Comparison of ENCODE assay signal across 8 cellular contexts in the genomic region with DNA sequence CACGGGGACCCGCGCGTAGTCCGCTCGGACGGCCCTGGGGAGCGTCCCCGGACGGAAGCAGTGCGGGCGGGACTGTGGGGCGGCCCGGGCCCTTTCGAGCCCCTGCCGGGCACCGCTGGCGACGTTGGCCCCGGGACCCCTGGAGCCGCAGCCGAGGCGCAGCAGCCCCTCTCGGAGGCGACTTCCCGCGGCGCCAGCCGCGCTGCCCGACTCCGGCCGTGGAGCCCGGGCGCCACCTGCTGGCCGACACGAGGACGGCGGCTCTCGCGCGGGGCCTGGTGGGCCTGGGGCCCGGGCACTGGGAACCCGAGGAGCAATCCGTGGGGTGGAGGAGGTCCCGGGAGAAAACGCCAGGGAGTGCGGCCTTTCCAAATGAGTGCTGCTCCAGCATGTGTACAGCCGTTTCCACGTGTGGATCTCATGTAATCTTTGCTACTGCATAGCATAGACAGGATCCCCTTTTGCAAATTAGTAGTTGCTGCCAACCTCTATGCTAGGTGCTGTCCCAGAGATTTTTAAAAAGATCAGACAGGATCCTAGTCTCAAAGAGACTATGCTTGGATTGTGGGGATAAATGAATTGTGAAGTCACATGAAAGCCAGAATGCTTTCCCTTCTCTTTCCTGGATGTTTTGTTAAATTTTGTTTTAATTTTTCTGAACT. TPM values are rescaled to one million over a fixed set of nuclear protein-coding genes. Genes with fewer than 3 reads are reported as not detected.
A peak's percentile ranks its signal among the peaks of the same experiment; 100 is the strongest.
DNase-seq lines count a peak whose midpoint lies in the region; ATAC-seq and TF ChIP-seq lines count a peak whose summit lies in the region.

No MANE protein-coding gene starts in this region.

- TF ChIP-seq POLR2A in IMR-90 (IDR thresholded peaks at IDR 0.05; ENCODE audit: low read depth, low read length) (no peak), ovary (IDR thresholded peaks at IDR 0.05) (peak; percentile 25), transverse colon (IDR thresholded peaks at IDR 0.05) (no peak)

- peak overlapping the region; percentile 88 for H2AFZ ChIP-seq in IMR-90 (replicated peaks; ENCODE audit: low read length, poor library complexity)

- no peaks in the 10 kb centered on the region for H3K9me1 ChIP-seq in IMR-90 (ENCODE audit: insufficient read depth, low read length)

- H2AK5ac ChIP-seq in IMR-90 (ENCODE audit: low read depth, low read length) = no peak overlapping the region

- no peak overlapping the region for H2BK20ac ChIP-seq in IMR-90 (ENCODE audit: low read depth, low read length)

- POLR2A ChIA-PET in IMR-90 (lab: Charles Lee; ENCODE audit: unreplicated experiment) = no interaction called here

- H3K27ac ChIP-seq in IMR-90 (ENCODE audit: insufficient read depth, low read length) (no peak overlapping the region; the same call in 1 of the 2 replicates), cardiac muscle cell (peak overlapping the region; percentile 81), ovary (peak overlapping the region; percentile 68 to 83), transverse colon (peak overlapping the region; percentile 91 to 100 (median 94))

- H3K36me3 ChIP-seq in IMR-90 (ENCODE audit: control insufficient read depth, insufficient read depth, low read length) (peaks cover 5% of the 10 kb centered on the region), cardiac muscle cell (no peaks in the 10 kb centered on the region), ovary (no peaks in the 10 kb centered on the region), transverse colon (no peaks in the 10 kb centered on the region)

- H3K14ac ChIP-seq in IMR-90 (replicated peaks; ENCODE audit: low read depth, low read length) = no peak overlapping the region

- peak; percentile 96 for TF ChIP-seq CTCF in IMR-90 (conservative IDR thresholded peaks at IDR 0.05; ENCODE audit: low read depth, low read length)
- peak; percentile 84 for TF ChIP-seq CTCF in cardiac muscle cell (IDR thresholded peaks at IDR 0.05; ENCODE audit: low read depth, low read length)
- peak; percentile 85 to 99 (median 98) for TF ChIP-seq CTCF in ovary (IDR thresholded peaks at IDR 0.05)
- TF ChIP-seq CTCF in transverse colon (IDR thresholded peaks at IDR 0.05) = peak; percentile 69 to 98 (median 96)

- H3K4ac ChIP-seq in IMR-90 (ENCODE audit: low read depth, low read length) = no peak overlapping the region

- H3K9ac ChIP-seq in IMR-90 (ENCODE audit: low read depth, low read length) = no peak overlapping the region; the same call in 1 of the 2 replicates

- H4K8ac ChIP-seq in IMR-90 (ENCODE audit: low read depth in 2 of 2, low read length in 2 of 2) = no peak overlapping the region

- H3K9me3 ChIP-seq in IMR-90 (ENCODE audit: control insufficient read depth, insufficient read depth, low read length) = no peaks in the 10 kb centered on the region
- H3K9me3 ChIP-seq in cardiac muscle cell (ENCODE audit: low read depth) = no peaks in the 10 kb centered on the region
- H3K9me3 ChIP-seq in ovary = no peaks in the 10 kb centered on the region
- H3K9me3 ChIP-seq in transverse colon = no peaks in the 10 kb centered on the region

- WGBS in IMR-90 (ENCODE audit: extremely low coverage in 2 of 2, insufficient read length in 1 of 2), 2 experiments = 1% methylated on average over 38 of the region's 50 CpGs; no CpG with 5 or more reads in 1 of the 2 experiments
- 0 to 1% (median 0%) methylated on average over 36 to 50 of the region's 50 CpGs for WGBS in ovary, 3 donors
- WGBS in transverse colon (ENCODE audit: low coverage in 1 of 2), 2 donors = 0 to 2% methylated on average over 2 to 7 of the region's 50 CpGs

- H2BK5ac ChIP-seq in IMR-90 (ENCODE audit: low read depth, low read length, poor library complexity, severe bottlenecking) = no peak overlapping the region

- H3K4me1 ChIP-seq in IMR-90 (ENCODE audit: control insufficient read depth, insufficient read depth, low read length) = 0 out of 2 replicates have a peak, but pooled peaks cover 1% of the 10 kb centered on the region
- peaks cover under 1% of the 10 kb centered on the region for H3K4me1 ChIP-seq in cardiac muscle cell (ENCODE audit: low read depth)
- no peaks in the 10 kb centered on the region for H3K4me1 ChIP-seq in ovary (ENCODE audit: insufficient read depth)
- H3K4me1 ChIP-seq in transverse colon = peaks cover 0 to 16% (median 15%) of the 10 kb centered on the region in 4 donors

- H3K18ac ChIP-seq in IMR-90 (ENCODE audit: low read depth, low read length) = no peak overlapping the region

- DNase-seq in Ammon's horn (ENCODE audit: low spot score) (peak; percentile 48), IMR-90 (peak; percentile 25), SK-MEL-5 (ENCODE audit: low read depth, low spot score) (peak; percentile 66), cardiac muscle cell (ENCODE audit: low read depth in 1 of 2, low spot score in 1 of 2) (peak; percentile 53 to 85), ovary (peak; percentile 64 to 89 (median 84)), transverse colon (peak; percentile 81)
- DNase-seq in activated naive CD4-positive, alpha-beta T cell treated with anti-CD3 and anti-CD28 coated beads, Interleukin-2, amount 50 U/mL, for 16 hours = peak; percentile 81

- H3K56ac ChIP-seq in IMR-90 (ENCODE audit: extremely low read depth, insufficient read depth, low read length) = no peak overlapping the region

- CTCF ChIA-PET in IMR-90 (lab: Yijun Ruan, JAX) = no interaction called here

- H2BK120ac ChIP-seq in IMR-90 (ENCODE audit: low read depth, low read length) = no peak overlapping the region

- peaks cover 21% of the 10 kb centered on the region for H4K20me1 ChIP-seq in IMR-90 (ENCODE audit: insufficient read depth, low read length)

- peak; percentile 96 for TF ChIP-seq RAD21 in IMR-90 (IDR thresholded peaks at IDR 0.05; ENCODE audit: low read length)

- H3K27me3 ChIP-seq in IMR-90 (ENCODE audit: control insufficient read depth, insufficient read depth, low read length) (no peaks in the 10 kb centered on the region), cardiac muscle cell (no peaks in the 10 kb centered on the region), ovary (no peaks in the 10 kb centered on the region), transverse colon (no peaks in the 10 kb centered on the region)

- no peak overlapping the region for H4K91ac ChIP-seq in IMR-90 (ENCODE audit: insufficient read depth, low read depth, low read length)

- H4K5ac ChIP-seq in IMR-90 (ENCODE audit: low read depth, low read length) = no peak overlapping the region

- H2AK9ac ChIP-seq in IMR-90 (replicated peaks; ENCODE audit: low read depth, low read length, poor library complexity) = no peak overlapping the region

- intact Hi-C loops in IMR-90 (cut with micrococcal nuclease) (loop anchor here (1.0 to 10.0 kb wide), 3 partner anchors 171 to 1589 kb away; no protein-coding TSS in a partner anchor), ovary (cut with DNase I) (loop anchor here (2.0 to 10.0 kb wide), 8 partner anchors 451 to 1589 kb away; no protein-coding TSS in a partner anchor), transverse colon (cut with DNase I; ENCODE audit: low total_unique reads) (loop anchor here (1.0 to 10.0 kb wide), 2 partner anchors 1258 to 1481 kb away; no protein-coding TSS in a partner anchor)

- TF ChIP-seq EP300 in ovary (IDR thresholded peaks at IDR 0.05) (no peak), transverse colon (IDR thresholded peaks at IDR 0.05; ENCODE audit: low read depth) (no peak)

- H3K23ac ChIP-seq in IMR-90 (ENCODE audit: low read depth, low read length) = no peak overlapping the region

- BruUV-seq in IMR-90 (replicated peaks; lab: Mats Ljungman, UMichigan) = no TSS peak

- H2BK15ac ChIP-seq in IMR-90 (ENCODE audit: low read depth, low read length) = no peak overlapping the region

- peak overlapping the region; percentile 83 for H3K4me2 ChIP-seq in IMR-90 (ENCODE audit: low read depth, low read length)

- in situ Hi-C loops in IMR-90 (cut with MboI; ENCODE audit: low sequenced_read_pairs) (loop anchor here (5.0 to 25.0 kb wide), 7 partner anchors 381 to 1574 kb away; no protein-coding TSS in a partner anchor), SK-MEL-5 (cut with HindIII; ENCODE audit: low pct_unique_long_range_greater_than_20kb, low sequenced_read_pairs) (no loop called here), transverse colon (cut with MboI; ENCODE audit: low pct_ligation_motif_present in 1 of 4, low pct_unique_long_range_greater_than_20kb in 1 of 4, low sequenced_read_pairs in 3 of 4) (loop anchor here (5.0 to 10.0 kb wide), 3 partner anchors 1259 to 1264 kb away; no protein-coding TSS in a partner anchor)

- peaks cover 0 to 3% of the 10 kb centered on the region in 2 experiments; a peak in 1 of 4 replicates for H3K79me1 ChIP-seq in IMR-90 (ENCODE audit: low read depth in 1 of 2, low read length in 2 of 2)

- ATAC-seq in GM19043 (IDR thresholded peaks at IDR 0.05; ENCODE audit: low read depth, unreplicated experiment) = peak; percentile 27
- peak; percentile 44 for ATAC-seq in IMR-90 (ENCODE audit: low read depth)

- dilution Hi-C loops in IMR-90 (cut with HindIII; ENCODE audit: low sequenced_read_pairs, unreplicated experiment) = no loop called here

- H3K4me3 ChIP-seq in IMR-90 (ENCODE audit: insufficient read depth, low read depth, low read length) = peak overlapping the region; percentile 51
- H3K4me3 ChIP-seq in cardiac muscle cell = peak overlapping the region; percentile 78
- H3K4me3 ChIP-seq in ovary = peak overlapping the region; percentile 73
- peak overlapping the region; percentile 50 to 88 (median 74) for H3K4me3 ChIP-seq in transverse colon

TF ChIP-seq in IMR-90, 13 proteins besides CTCF, POLR2A, EP300 and RAD21:
- peak; percentile 94 for TF ChIP-seq SMC3 (IDR thresholded peaks at IDR 0.05; ENCODE audit: low read depth, low read length)
- TF ChIP-seq MAFK (IDR thresholded peaks at IDR 0.05; ENCODE audit: low read depth, low read length) = no peak
- TF ChIP-seq MAZ (IDR thresholded peaks at IDR 0.05; ENCODE audit: borderline replicate concordance, low read depth, low read length) = peak; percentile 35; the same call in 1 of the 2 replicates

RNA-seq across cellular contexts. Expression of a gene that starts 4.0 kb away (rescaled TPM):
- total RNA-seq in IMR-90 (2012; rRNA removed) = 389 and 431 TPM in 2 replicates
- 264 and 399 TPM in 2 replicates for polyA plus RNA-seq in IMR-90 (2012; rRNA removed)
- polyA plus RNA-seq in IMR-90 (2012; cell fraction: cytosol; rRNA removed) = 1,308 and 1,433 TPM in 2 replicates
- 1,141 and 1,720 TPM in 2 replicates for polyA plus RNA-seq in IMR-90 (2012; cell fraction: nucleus; rRNA removed; ENCODE audit: low replicate concordance)
- 61.5 and 66.3 TPM in 2 replicates for total RNA-seq in SK-MEL-5 (2014; rRNA removed; shearing (Covaris generic))
- 89.4 and 95.3 TPM in 2 replicates for polyA plus RNA-seq in SK-MEL-5 (2015; cell fraction: cytosol; rRNA removed)
- polyA plus RNA-seq in SK-MEL-5 (2015; cell fraction: nucleus; rRNA removed) = 49.1 and 62.9 TPM in 2 replicates
- total RNA-seq in cardiac muscle cell = 626 and 780 TPM in 2 replicates
- polyA plus RNA-seq in cardiac muscle cell = 409 and 527 TPM in 2 replicates
- 100 to 1,000 TPM in 5 of 7 donors, 10 to 100 TPM in 2; 68.5 to 897 (median 168) TPM for total RNA-seq in ovary
- polyA plus RNA-seq in ovary = 100 to 1,000 TPM; 111 to 315 TPM
- total RNA-seq in transverse colon = 100 to 1,000 TPM; 329 to 437 (median 382) TPM

Comparison
In these comparisons a context has a peak if more than half of its experiments do, and no peak if none do; other contexts are left out.
1. DNase-seq: peak in every context shown above with its lines; median percentile 84 in ovary; 81 in activated naive CD4-positive, alpha-beta T cell treated with anti-CD3 and anti-CD28 coated beads, Interleukin-2, amount 50 U/mL, for 16 hours; 81 in transverse colon; 69 in cardiac muscle cell; 66 in SK-MEL-5; 48 in Ammon's horn; 25 in IMR-90.